Comparison of ENCODE assay signal across 9 cellular contexts in the genomic region with DNA sequence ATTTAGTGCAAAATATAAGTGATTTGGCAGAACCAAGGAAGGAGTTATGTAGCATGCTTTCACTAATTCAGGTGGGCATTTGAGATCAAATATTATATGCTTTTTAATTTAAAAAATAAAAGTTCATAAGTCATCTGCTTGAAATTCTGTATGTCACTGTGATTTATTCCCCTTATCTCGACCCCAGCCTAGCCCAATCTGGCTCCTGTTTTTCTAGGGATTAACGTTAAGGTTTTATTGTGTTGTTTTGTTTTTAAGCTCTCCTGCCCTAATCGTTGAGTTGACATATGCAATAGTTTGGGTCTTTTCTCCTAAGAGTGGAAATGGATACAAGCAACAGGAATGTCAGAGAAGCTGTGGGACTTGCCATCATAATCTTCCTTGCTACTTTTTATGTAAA. TPM values are rescaled to one million over a fixed set of nuclear protein-coding genes. Genes with fewer than 3 reads are reported as not detected.
"Had no signal": no experiment of that assay in that cellular context is flagged by ENCODE, and none has a peak within 500 bp of the region (broad histone marks: within the 10 kb centered on the region; RNA-seq: fewer than 3 reads in every experiment).

No MANE protein-coding gene starts in this region.

- ATAC-seq: HepG2 had no signal

- H3K9ac ChIP-seq: KMS-11 had no signal

- H3K27ac ChIP-seq: HL-60, KMS-11 had no signal

- DNase-seq: IMR-90, KBM-7, KG1 had no signal

- FAIRE-seq: HepG2, HTR-8/SVneo had no signal

- H3K4me2 ChIP-seq: KMS-11 had no signal

RNA-seq across cellular contexts. Expression of gene WIPF3, which starts 42.6 kb away (rescaled TPM):
- total RNA-seq: HepG2, HT1080, IMR-90 had no signal
- polyA plus RNA-seq: IgD-negative memory B cell, IMR-90 had no signal
